Comparison of ENCODE assay signal across 8 cellular contexts in the genomic region with DNA sequence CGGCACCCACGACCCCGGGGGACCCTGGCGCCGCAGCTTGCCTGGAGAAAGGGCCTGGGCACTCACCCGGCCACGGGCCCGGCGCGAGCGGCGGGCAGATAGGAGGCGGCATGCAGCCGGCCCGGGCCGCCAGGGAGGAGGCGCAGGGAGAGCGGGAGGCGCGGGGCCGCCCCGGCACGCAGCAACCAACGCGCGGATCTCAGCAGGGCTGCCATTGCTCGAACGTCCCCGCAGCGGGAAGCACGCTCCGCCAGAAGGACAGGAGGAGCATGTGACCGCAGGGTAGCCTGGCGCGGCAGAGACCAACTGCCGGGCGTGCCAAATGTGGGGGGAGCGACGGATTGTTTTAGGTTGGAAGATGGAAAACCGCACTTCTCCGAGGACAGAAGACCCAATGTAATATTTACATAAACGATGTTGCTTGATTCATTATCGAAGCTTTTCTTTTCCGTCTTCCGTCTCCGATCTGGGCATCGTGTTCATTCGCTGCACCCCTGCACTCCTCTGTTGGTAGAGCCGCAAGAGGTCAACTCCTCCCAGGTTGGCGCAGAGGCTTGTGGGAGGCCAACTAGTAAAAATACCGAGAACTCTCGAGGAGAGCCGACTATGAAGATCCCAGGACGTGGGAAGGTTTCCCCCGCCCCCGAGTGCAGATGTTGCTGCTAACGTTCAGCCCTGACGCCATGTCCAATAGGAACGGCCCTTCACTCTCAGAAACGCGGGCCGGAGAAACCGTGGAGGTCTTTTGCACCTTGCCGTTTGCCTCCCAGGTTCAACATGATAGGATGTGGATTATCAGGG. TPM values are rescaled to one million over a fixed set of nuclear protein-coding genes. Genes with fewer than 3 reads are reported as not detected.
A peak's percentile ranks its signal among the peaks of the same experiment; 100 is the strongest.
DNase-seq lines count a peak whose midpoint lies in the region; ATAC-seq and TF ChIP-seq lines count a peak whose summit lies in the region.

LRPPRC (minus strand) TSS at position 257 of the 801 bp plus-strand sequence; CDS start at position 215, 42 bp downstream.

- peaks cover 43% of the 10 kb centered on the region for H4K20me1 ChIP-seq in PC-9 (ENCODE audit: insufficient read depth)

- H3K4me2 ChIP-seq in PC-9: peak within 1 kb of the TSS; percentile 93

- H3K4me1 ChIP-seq in PC-9 (replicated peaks; ENCODE audit: insufficient read depth): peaks cover 21% of the 10 kb centered on the region
- peaks cover 22% of the 10 kb centered on the region for H3K4me1 ChIP-seq in mucosa of descending colon (ENCODE audit: low read depth)

- BruUV-seq in PC-9 (replicated peaks; lab: Mats Ljungman, UMichigan): no TSS peak

- CTCF ChIA-PET in PC-9 (lab: Charles Lee): no interaction called here

- POLR2A ChIA-PET in PC-9 (lab: Charles Lee; ENCODE audit: unreplicated experiment): interaction anchor here (0.6 to 0.7 kb wide), 2 partner anchors 47 to 977 kb away, joined by 5 to 9 read pairs; no protein-coding TSS in a partner anchor

- H3K9me2 ChIP-seq in PC-9 (ENCODE audit: insufficient read depth): no peaks in the 10 kb centered on the region

- H3K9me3 ChIP-seq in PC-9 (ENCODE audit: insufficient read depth, low read depth) (no peaks in the 10 kb centered on the region), mucosa of descending colon (no peaks in the 10 kb centered on the region)

- peak within 1 kb of the TSS; percentile 72 for H3K27ac ChIP-seq in PC-9
- peak within 1 kb of the TSS; percentile 62 for H3K27ac ChIP-seq in epithelial cell of prostate

- no peaks in the 10 kb centered on the region for H3F3A ChIP-seq in PC-9 (ENCODE audit: insufficient read depth, low read depth)

- peak; percentile 95 for ATAC-seq in GM21576 (IDR thresholded peaks at IDR 0.05; ENCODE audit: unreplicated experiment)
- peak; percentile 98 for ATAC-seq in mucosa of descending colon

- TF ChIP-seq CTCF in PC-9 (conservative IDR thresholded peaks at IDR 0.05): no peak
- no peak for TF ChIP-seq CTCF in mucosa of descending colon (IDR thresholded peaks at IDR 0.05)

- no peaks in the 10 kb centered on the region for H3K27me3 ChIP-seq in PC-9 (ENCODE audit: insufficient read depth, low read depth)

- peaks cover 49% of the 10 kb centered on the region for H3K79me2 ChIP-seq in PC-9 (ENCODE audit: low read depth)

- H3K4me3 ChIP-seq in Jurkat, Clone E6-1 (ENCODE audit: low read length): peak within 1 kb of the TSS; percentile 87
- H3K4me3 ChIP-seq in PC-9 (peak within 1 kb of the TSS; percentile 97), mucosa of descending colon (peak within 1 kb of the TSS; percentile 100)

- H2AFZ ChIP-seq in PC-9: peak within 1 kb of the TSS; percentile 96

- intact Hi-C loops in PC-9 (cut with micrococcal nuclease; ENCODE audit: unreplicated experiment) (loop anchor here (1.0 kb wide), 1 partner anchor 366 kb away; no protein-coding TSS in a partner anchor), mucosa of descending colon (cut with DNase I, micrococcal nuclease) (no loop called here)

- DNase-seq in DMS114 treated with DMSO at 0.1 percent for 48 hours (lab: John Stamatoyannopoulos, UW; ENCODE audit: unreplicated experiment) (peak; percentile 92), PC-9 (peak; percentile 88 to 94), epithelial cell of prostate (ENCODE audit: low read depth, low spot score) (peak; percentile 85), mucosa of descending colon (peak; percentile 90 to 95 (median 93))
- DNase-seq in Jurkat, Clone E6-1 (ENCODE audit: low read depth, low spot score): peak; percentile 91
- peak; percentile 83 for DNase-seq in activated T-cell treated with anti-CD3 and anti-CD28 coated beads, Interleukin-2, amount 50 U/mL, for 1 hour
- DNase-seq in stimulated activated CD8-positive, alpha-beta memory T cell treated with anti-CD3 and anti-CD28 coated beads, Interleukin-4, amount 100 ng/mL, for 24 hours (ENCODE audit: low read depth): peak; percentile 82

- H3K36me3 ChIP-seq in PC-9 (ENCODE audit: low read depth) (peaks cover 26% of the 10 kb centered on the region; the same call in 1 of the 2 replicates), mucosa of descending colon (ENCODE audit: low read depth) (no peaks in the 10 kb centered on the region)

RNA-seq across cellular contexts. Expression of gene LRPPRC, which starts in this region (rescaled TPM):
- polyA plus RNA-seq in Jurkat, Clone E6-1 (2012; ENCODE audit: insufficient read depth, insufficient read length): 79.3 TPM
- total RNA-seq in PC-9 (2021) (133 and 149 TPM in 2 replicates), mucosa of descending colon (100 to 1,000 TPM in 2 of 3 donors, 10 to 100 TPM in 1; 92.7 to 107 (median 101) TPM)

Comparison
In these comparisons a context has a peak if more than half of its experiments do, and no peak if none do; other contexts are left out.
1. Peak in every context shown above with its lines: DNase-seq, ATAC-seq, H3K4me3 ChIP-seq and H3K27ac ChIP-seq.